In the genomic region with DNA sequence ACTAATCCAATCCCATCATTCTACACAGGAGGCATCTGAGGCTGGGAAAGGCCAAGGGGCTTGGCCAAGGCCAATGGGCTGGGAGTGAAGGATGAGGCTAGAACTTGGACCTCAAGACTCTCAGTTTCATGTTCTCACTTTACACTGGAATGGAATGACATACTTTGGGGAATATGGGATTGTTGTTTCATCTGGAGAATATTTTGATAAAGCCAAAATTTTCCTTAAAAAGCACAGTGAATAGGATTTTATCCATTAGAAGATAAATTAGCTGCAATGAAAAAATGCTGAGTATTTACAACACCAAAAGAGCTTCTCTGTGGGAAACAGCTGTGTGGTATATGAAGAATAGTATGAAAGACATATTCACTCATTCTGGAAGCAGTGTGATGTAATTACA, we compare ENCODE assay signal across 23 cellular contexts.
"Had no signal": no experiment of that assay in that cellular context is flagged by ENCODE, and none has a peak within 500 bp of the region (broad histone marks: within the 10 kb centered on the region; RNA-seq: fewer than 3 reads in every experiment).

No MANE protein-coding gene starts in this region.

- ATAC-seq: activated CD8-positive, alpha-beta memory T cell treated with anti-CD3 and anti-CD28 coated beads, Interleukin-2, amount 10 ng/mL, durations not matched to agents 7 days and 5 days; activated CD8-positive, alpha-beta T cell treated with anti-CD3 and anti-CD28 coated beads for 36 hours; body of pancreas; gastroesophageal sphincter; left colon; natural killer cell; stimulated activated naive CD8-positive, alpha-beta T cell treated with anti-CD3 and anti-CD28 coated beads, Interleukin-15, Interleukin-2, amounts not matched to agents 100 U/mL and 50 U/mL, for 24 hours; upper lobe of right lung had no signal

- H3K27ac ChIP-seq: body of pancreas, cardiac muscle cell, gastroesophageal sphincter, thyroid gland, upper lobe of right lung had no signal

- H3K27me3 ChIP-seq: body of pancreas, cardiac muscle cell, thyroid gland, upper lobe of right lung had no signal

- H3K4me3 ChIP-seq: body of pancreas, cardiac muscle cell, gastroesophageal sphincter, lung, thyroid gland, upper lobe of right lung had no signal

- H3K4me1 ChIP-seq: body of pancreas, gastroesophageal sphincter, thyroid gland, upper lobe of right lung had no signal

- H3K36me3 ChIP-seq: cardiac muscle cell, gastroesophageal sphincter, thyroid gland, upper lobe of right lung, WERI-Rb-1 had no signal

- H3K9me3 ChIP-seq: body of pancreas, thyroid gland, upper lobe of right lung had no signal

- DNase-seq: activated CD4-positive, alpha-beta T cell treated with anti-CD3 and anti-CD28 coated beads, Interleukin-2, amount 10 ng/mL, durations not matched to agents 7 days and 5 days; activated CD4-positive, CD25-positive, alpha-beta regulatory T cell treated with anti-CD3 and anti-CD28 coated beads, Interleukin-2, amount 50 U/mL, for 72 hours; activated CD8-positive, alpha-beta memory T cell treated with anti-CD3 and anti-CD28 coated beads, Interleukin-2, amount 10 ng/mL, durations not matched to agents 7 days and 5 days; activated CD8-positive, alpha-beta T cell treated with anti-CD3 and anti-CD28 coated beads for 36 hours; activated effector memory CD4-positive, alpha-beta T cell treated with anti-CD3 and anti-CD28 coated beads, Interleukin-2, amount 50 U/mL, for 16 hours; activated naive CD4-positive, alpha-beta T cell treated with anti-CD3 and anti-CD28 coated beads, Interleukin-2, amount 10 ng/mL, durations not matched to agents 7 days and 5 days; activated T-cell treated with anti-CD3 and anti-CD28 coated beads for 4 hours; amygdala; body of pancreas; head of caudate nucleus; islet precursor cell; left colon; natural killer cell; stimulated activated CD4-positive, alpha-beta T cell treated with anti-CD3 and anti-CD28 coated beads, Interleukin-12 subunit alpha, Interleukin-12 subunit beta, amount 100 ng/mL, for 4 hours; stimulated activated CD4-positive, alpha-beta T cell treated with anti-CD3 and anti-CD28 coated beads, Interleukin-4, amount 100 ng/mL, for 4 hours; stimulated activated naive CD8-positive, alpha-beta T cell treated with anti-CD3 and anti-CD28 coated beads, Interleukin-15, Interleukin-2, amounts not matched to agents 100 U/mL and 50 U/mL, for 24 hours; substantia nigra; thyroid gland; upper lobe of right lung had no signal
